Comparison of ENCODE assay signal across 24 cellular contexts in genomic region chr10:61798711-61799110, GRCh38.
DNase-seq lines count a peak whose midpoint lies in the region; ATAC-seq and TF ChIP-seq lines count a peak whose summit lies in the region.
"Had no signal": no experiment of that assay in that cellular context is flagged by ENCODE, and none has a peak within 500 bp of the region (broad histone marks: within the 10 kb centered on the region; RNA-seq: fewer than 3 reads in every experiment).

No MANE protein-coding gene starts in this region.

- H3K27ac ChIP-seq in C4-2B (0 out of 2 replicates have a peak overlapping the region, but pooled peaks have one; percentile 1), mesenchymal stem cell (ENCODE audit: low read length, poor library complexity, severe bottlenecking) (no peak overlapping the region), GM23248 (no peak overlapping the region)
- H3K27ac ChIP-seq: HL-60, Peyer's patch had no signal

- TF ChIP-seq CTCF in C4-2B (conservative IDR thresholded peaks at IDR 0.05): no peak
- no peak for TF ChIP-seq CTCF in epithelial cell of proximal tubule (conservative IDR thresholded peaks at IDR 0.05; ENCODE audit: low read depth, low read length)

- H3K9me2 ChIP-seq in GM23248 (ENCODE audit: insufficient read depth): no peaks in the 10 kb centered on the region; the same call in 1 of the 2 replicates

- no peak for ATAC-seq in GM19455 (IDR thresholded peaks at IDR 0.05; ENCODE audit: unreplicated experiment)
- ATAC-seq: A549; CD8-positive, alpha-beta T cell had no signal

- no peak overlapping the region for H2BK120ac ChIP-seq in mesenchymal stem cell (ENCODE audit: low read depth, low read length)

- no peaks in the 10 kb centered on the region for H3K79me2 ChIP-seq in GM23248 (ENCODE audit: insufficient read depth)

- H3K79me1 ChIP-seq in mesenchymal stem cell (replicated peaks; ENCODE audit: low read length, poor library complexity, severe bottlenecking): no peaks in the 10 kb centered on the region

- peak overlapping the region in 1 of 2 experiments; percentile 28 for H3K18ac ChIP-seq in mesenchymal stem cell (ENCODE audit: low read depth in 1 of 2, low read length in 2 of 2)

- no peak overlapping the region for H3K4ac ChIP-seq in mesenchymal stem cell (ENCODE audit: low read depth in 1 of 2, low read length in 2 of 2)

- in situ Hi-C loops in GM23248 (cut with MboI): no loop called here

- H2BK15ac ChIP-seq in mesenchymal stem cell (ENCODE audit: low read depth, poor library complexity, severe bottlenecking): no peak overlapping the region

- H2BK5ac ChIP-seq in mesenchymal stem cell (ENCODE audit: low read depth, low read length, poor library complexity, severe bottlenecking): no peak overlapping the region

- H3K9me3 ChIP-seq in mesenchymal stem cell (ENCODE audit: control insufficient read depth, low read length) (no peaks in the 10 kb centered on the region), GM23248 (ENCODE audit: low read depth) (no peaks in the 10 kb centered on the region)
- H3K9me3 ChIP-seq: A549, Peyer's patch had no signal

- H3K4me2 ChIP-seq in mesenchymal stem cell (ENCODE audit: low read length, poor library complexity, severe bottlenecking) (no peak overlapping the region), GM23248 (ENCODE audit: unreplicated experiment) (no peak overlapping the region)
- H3K4me2 ChIP-seq: A549 had no signal

- H4K8ac ChIP-seq in mesenchymal stem cell (ENCODE audit: low read length): no peak overlapping the region

- no peak overlapping the region for H2AK5ac ChIP-seq in mesenchymal stem cell (ENCODE audit: low read length, severe bottlenecking)

- H3K14ac ChIP-seq in mesenchymal stem cell (ENCODE audit: low read length in 2 of 2): no peak overlapping the region

- peaks cover 1% of the 10 kb centered on the region; the same call in 1 of the 2 replicates for H3F3A ChIP-seq in GM23248 (ENCODE audit: insufficient read depth)

- H3K27me3 ChIP-seq in mesenchymal stem cell (ENCODE audit: control insufficient read depth in 1 of 2, insufficient read depth in 1 of 2, low read length in 2 of 2) (no peaks in the 10 kb centered on the region), GM23248 (replicated peaks; ENCODE audit: insufficient read depth) (no peaks in the 10 kb centered on the region)
- H3K27me3 ChIP-seq: Peyer's patch had no signal

- H3K36me3 ChIP-seq in mesenchymal stem cell (ENCODE audit: control insufficient read depth in 1 of 2, insufficient read depth in 2 of 2, low read depth in 1 of 2, low read length in 2 of 2) (no peaks in the 10 kb centered on the region), GM23248 (ENCODE audit: low read depth) (no peaks in the 10 kb centered on the region)
- H3K36me3 ChIP-seq: Peyer's patch had no signal

- DNase-seq in M059J (ENCODE audit: low read depth) (peak; percentile 54), epithelial cell of proximal tubule (ENCODE audit: low read depth) (peak; percentile 81), mesenchymal stem cell (no peak), GM23248 (no peak), NCI-H1092 (lab: John Stamatoyannopoulos, UW) (no peak)
- no peak for DNase-seq in activated CD4-positive, CD25-positive, alpha-beta regulatory T cell treated with anti-CD3 and anti-CD28 coated beads, Interleukin-2, amount 50 U/mL, for 72 hours
- DNase-seq: C1 segment of cervical spinal cord; Calu3; CD8-positive, alpha-beta T cell; DND-41; H7; Karpas-422; NCI-H1105; NCI-H146; NCI-H1930; NCI-H446; NCI-H524 treated with DMSO at 0.1 percent for 48 hours; NCI-H774; Peyer's patch; SHP77 treated with DMSO at 0.1 percent for 48 hours had no signal

- H3K23ac ChIP-seq in mesenchymal stem cell (ENCODE audit: low read length in 2 of 2): no peak overlapping the region

- H2BK12ac ChIP-seq in mesenchymal stem cell (ENCODE audit: low read length in 2 of 2): peak overlapping the region; percentile 73 to 77

- no peaks in the 10 kb centered on the region for H4K20me1 ChIP-seq in GM23248 (ENCODE audit: insufficient read depth)

- peaks cover 3% of the 10 kb centered on the region for H3K4me1 ChIP-seq in mesenchymal stem cell (ENCODE audit: control insufficient read depth, insufficient read depth, low read depth, low read length)
- H3K4me1 ChIP-seq in GM23248 (ENCODE audit: insufficient read depth): peaks cover 8% of the 10 kb centered on the region
- H3K4me1 ChIP-seq: Peyer's patch had no signal

- H2AFZ ChIP-seq in mesenchymal stem cell (ENCODE audit: low read depth, low read length) (no peak overlapping the region), GM23248 (no peak overlapping the region)

- H3K4me3 ChIP-seq in epithelial cell of proximal tubule (ENCODE audit: low read depth, low read length) (no peak overlapping the region), mesenchymal stem cell (ENCODE audit: insufficient read depth in 1 of 2, low read depth in 1 of 2, low read length in 2 of 2) (no peak overlapping the region), GM23248 (no peak overlapping the region)
- H3K4me3 ChIP-seq: A549, Peyer's patch had no signal

- H4K91ac ChIP-seq in mesenchymal stem cell (ENCODE audit: low read length): no peak overlapping the region

- H3K9ac ChIP-seq in mesenchymal stem cell (ENCODE audit: low read length): no peak overlapping the region
- H3K9ac ChIP-seq in GM23248: no peak overlapping the region

Comparison
In these comparisons a context has a peak if more than half of its experiments do, and no peak if none do; other contexts are left out.
1. DNase-seq: peak in M059J (single experiment) and epithelial cell of proximal tubule (single experiment); none in mesenchymal stem cell (single experiment), activated CD4-positive, CD25-positive, alpha-beta regulatory T cell treated with anti-CD3 and anti-CD28 coated beads, Interleukin-2, amount 50 U/mL, for 72 hours (single experiment), GM23248 (single experiment) and NCI-H1092 (single experiment).